Comparison of ENCODE assay signal across 19 cellular contexts in genomic region chr2:122323927-122324326, GRCh38.
DNase-seq lines count a peak whose midpoint lies in the region; ATAC-seq and TF ChIP-seq lines count a peak whose summit lies in the region.
"Had no signal": no experiment of that assay in that cellular context is flagged by ENCODE, and none has a peak within 500 bp of the region (broad histone marks: within the 10 kb centered on the region; RNA-seq: fewer than 3 reads in every experiment).

No MANE protein-coding gene starts in this region.

- no peaks in the 10 kb centered on the region for H3K4me1 Mint-ChIP-seq in type B pancreatic cell (ENCODE audit: unreplicated experiment)
- H3K4me1 Mint-ChIP-seq: CD4-positive, alpha-beta memory T cell had no signal

- DNase-seq in MV-4-11 (lab: John Stamatoyannopoulos, UW) (peak; percentile 67), medulla oblongata (ENCODE audit: extremely low spot score) (peak; percentile 10), esophagus squamous epithelium (lab: John Stamatoyannopoulos, UW) (no peak), cerebellar nuclear complex (lab: John Stamatoyannopoulos, UW) (no peak), type B pancreatic cell (ENCODE audit: extremely low spot score, unreplicated experiment) (no peak)
- DNase-seq: CD4-positive, alpha-beta memory T cell; DMS153; GDM1; KG1; NCI-H1048; NCI-H1436; NCI-H2029; NCI-H345; NCI-H524 treated with DMSO at 0.1 percent for 48 hours; Right ventricle myocardium superior had no signal

- no peaks in the 10 kb centered on the region for H3K9me3 ChIP-seq in esophagus squamous epithelium
- H3K9me3 ChIP-seq: A549 had no signal

- peaks cover 37% of the 10 kb centered on the region for H3K27me3 Mint-ChIP-seq in type B pancreatic cell

- H3K27ac Mint-ChIP-seq in type B pancreatic cell, result no peak overlapping the region
- H3K27ac Mint-ChIP-seq: CD4-positive, alpha-beta memory T cell had no signal

- no peaks in the 10 kb centered on the region for H3K36me3 ChIP-seq in esophagus squamous epithelium

- whole genome bisulfite sequencing in esophagus squamous epithelium, 2 donors, result 70 to 72% methylated on average over 6 of the region's 6 CpGs

- no peak for TF ChIP-seq POLR2A in esophagus squamous epithelium (IDR thresholded peaks at IDR 0.05)

- no peak for TF ChIP-seq CTCF in esophagus squamous epithelium (IDR thresholded peaks at IDR 0.05)
- no peak for TF ChIP-seq CTCF in type B pancreatic cell (conservative IDR thresholded peaks at IDR 0.05)

- ATAC-seq in GM18511 (IDR thresholded peaks at IDR 0.05; ENCODE audit: unreplicated experiment) (peak; percentile 94), GM19438 (IDR thresholded peaks at IDR 0.05; ENCODE audit: low read depth, unreplicated experiment) (peak; percentile 73)
- ATAC-seq: A549 had no signal

- no peak overlapping the region for H3K4me3 ChIP-seq in esophagus squamous epithelium
- H3K4me3 ChIP-seq: A549, SK-N-MC had no signal

- H3K9me3 Mint-ChIP-seq in type B pancreatic cell, result no peaks in the 10 kb centered on the region

- no peaks in the 10 kb centered on the region for H3K27me3 ChIP-seq in esophagus squamous epithelium

- no peak overlapping the region for H3K4me3 Mint-ChIP-seq in type B pancreatic cell
- H3K4me3 Mint-ChIP-seq: CD4-positive, alpha-beta memory T cell had no signal

- H3K36me3 Mint-ChIP-seq in type B pancreatic cell, result no peaks in the 10 kb centered on the region
- H3K36me3 Mint-ChIP-seq: CD4-positive, alpha-beta memory T cell had no signal

- intact Hi-C loops in esophagus squamous epithelium (cut with DNase I), result no loop called here

- H3K27ac ChIP-seq in esophagus squamous epithelium, result no peak overlapping the region
- H3K27ac ChIP-seq: A549, SK-N-MC had no signal

- H3K4me1 ChIP-seq in esophagus squamous epithelium, result no peaks in the 10 kb centered on the region
- H3K4me1 ChIP-seq: A549 had no signal

Comparison
In these comparisons a context has a peak if more than half of its experiments do, and no peak if none do; other contexts are left out.
1. DNase-seq: peak in MV-4-11 (single experiment) and medulla oblongata (single experiment); none in esophagus squamous epithelium (single experiment), cerebellar nuclear complex (0 of 2) and type B pancreatic cell (single experiment).